Comparison of ENCODE assay signal across 14 cellular contexts in the genomic region with DNA sequence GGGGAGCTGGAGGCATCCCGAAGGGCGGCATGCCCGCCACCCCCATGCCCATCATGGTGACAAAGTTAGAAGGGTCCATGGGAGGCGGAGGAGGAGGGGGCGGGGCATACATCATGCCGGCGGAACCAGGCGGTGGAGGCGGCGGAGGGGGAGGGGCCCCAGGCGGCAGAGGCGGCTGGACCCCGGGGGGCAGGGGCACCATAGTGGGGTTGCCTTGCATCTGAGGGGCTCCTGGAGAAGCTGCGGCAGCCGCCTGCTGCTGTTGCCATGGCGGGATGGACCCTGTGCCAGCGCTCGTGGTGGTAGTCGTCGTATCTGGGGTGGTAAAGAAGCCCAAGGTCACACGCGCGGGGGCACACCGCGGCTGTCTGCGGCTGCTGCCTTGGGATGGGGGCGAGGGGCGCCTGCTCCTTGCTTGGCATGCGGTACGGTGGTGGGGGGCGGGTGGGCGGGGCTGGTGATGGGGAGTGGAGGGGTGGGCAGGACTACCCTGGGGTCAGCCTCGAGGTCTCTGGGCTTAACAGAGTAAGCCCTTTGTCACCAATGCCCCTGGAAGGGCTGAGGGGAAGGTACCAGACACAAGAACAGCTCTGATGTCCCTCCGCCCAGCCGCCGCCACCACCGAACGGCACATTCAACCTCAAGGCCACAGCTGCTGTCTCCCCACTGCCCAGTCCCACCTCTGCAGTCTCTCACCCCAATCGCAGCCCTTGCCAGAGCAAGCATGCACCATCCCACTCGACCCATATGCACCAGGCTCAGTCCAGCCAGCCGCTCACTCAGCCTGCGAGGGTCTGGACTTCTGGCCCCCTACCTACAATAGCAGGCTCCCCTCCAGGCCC. TPM values are rescaled to one million over a fixed set of nuclear protein-coding genes. Genes with fewer than 3 reads are reported as not detected.
DNase-seq lines count a peak whose midpoint lies in the region; ATAC-seq, FAIRE-seq and TF ChIP-seq lines count a peak whose summit lies in the region.
"Had no signal": no experiment of that assay in that cellular context is flagged by ENCODE, and none has a peak within 500 bp of the region (broad histone marks: within the 10 kb centered on the region; RNA-seq: fewer than 3 reads in every experiment).

No MANE protein-coding gene starts in this region.

- peaks cover 38% of the 10 kb centered on the region for H3K79me2 ChIP-seq in K562 (ENCODE audit: control insufficient read depth, insufficient read depth, low read length)

- H3K9ac ChIP-seq in K562 (ENCODE audit: insufficient read depth in 1 of 2, low read depth in 2 of 2, low read length in 2 of 2), result no peak overlapping the region

- H3K4me1 Mint-ChIP-seq in CD4-positive, alpha-beta T cell (ENCODE audit: low read depth), result peaks cover 87% of the 10 kb centered on the region
- peaks cover 55% of the 10 kb centered on the region for H3K4me1 Mint-ChIP-seq in neural crest cell

- peaks cover 10% of the 10 kb centered on the region for H3K9me1 ChIP-seq in K562 (ENCODE audit: control insufficient read depth, insufficient read depth, low read length)

- no peak for TF ChIP-seq RAD21 in K562 (CRISPR knock-in tag; conservative IDR thresholded peaks at IDR 0.05 in 1 of 2, IDR thresholded peaks at IDR 0.05 in 1 of 2)

- in situ Hi-C loops in K562 (cut with MboI), result no loop called here

- TF ChIP-seq CTCF in CD4-positive, alpha-beta T cell (IDR thresholded peaks at IDR 0.05), result no peak
- TF ChIP-seq CTCF in K562 (IDR thresholded peaks at IDR 0.05 in 2 of 3, conservative IDR thresholded peaks at IDR 0.05 in 1 of 3; ENCODE audit: insufficient read depth in 2 of 3, low read depth in 1 of 3, low read length in 3 of 3) (no peak), neural crest cell (conservative IDR thresholded peaks at IDR 0.05) (no peak)

- CTCF ChIA-PET in CD4-positive, alpha-beta T cell (lab: Charles Lee), result interaction anchor here (1.7 kb wide), 1 partner anchor 23 kb away, joined by 5 read pairs; the partner anchor contains the start of gene RASGRP2
- CTCF ChIA-PET in K562 (lab: Yijun Ruan, JAX; ENCODE audit: low intra/inter-chr PET ratio), result no interaction called here

- H2AFZ ChIP-seq in K562 (ENCODE audit: low read depth, low read length), result no peak overlapping the region

- no TSS peak for BruUV-seq in K562 (replicated peaks; lab: Mats Ljungman, UMichigan)

- no peaks in the 10 kb centered on the region for H3K27me3 Mint-ChIP-seq in CD4-positive, alpha-beta T cell
- H3K27me3 Mint-ChIP-seq in neural crest cell (ENCODE audit: low read depth), result peaks cover 14% of the 10 kb centered on the region

- H3K27me3 ChIP-seq in CD4-positive, alpha-beta T cell (ENCODE audit: control insufficient read depth, insufficient read depth, low read length), result no peaks in the 10 kb centered on the region
- no peaks in the 10 kb centered on the region for H3K27me3 ChIP-seq in K562 (ENCODE audit: control insufficient read depth in 2 of 2, insufficient read depth in 2 of 2, low read length in 2 of 2)
- H3K27me3 ChIP-seq: ascending aorta, SJSA1 had no signal

- ATAC-seq in CD4-positive, alpha-beta T cell (ENCODE audit: poor library complexity), result no peak
- ATAC-seq in K562 (no peak), GM21390 (IDR thresholded peaks at IDR 0.05; ENCODE audit: unreplicated experiment) (no peak)

- TF ChIP-seq EP300 in K562 (IDR thresholded peaks at IDR 0.05; ENCODE audit: low read length), result no peak

- intact Hi-C loops in CD4-positive, alpha-beta T cell (cut with DNase I, micrococcal nuclease), result loop anchor here in 1 of 2 experiments (2.0 kb wide), 1 partner anchor 77 kb away; no protein-coding TSS in a partner anchor
- intact Hi-C loops in K562 (cut with micrococcal nuclease), result no loop called here

- H3K36me3 Mint-ChIP-seq in CD4-positive, alpha-beta T cell (ENCODE audit: low read depth), result peaks cover 98% of the 10 kb centered on the region
- H3K36me3 Mint-ChIP-seq in neural crest cell (ENCODE audit: low read depth), result peaks cover 57% of the 10 kb centered on the region

- H3K4me1 ChIP-seq in K562 (replicated peaks in 1 of 2; ENCODE audit: control insufficient read depth in 2 of 2, insufficient read depth in 2 of 2, low read length in 2 of 2), result peaks cover 13 to 40% of the 10 kb centered on the region in 2 experiments

- no peak for DNase-seq in CD4-positive, alpha-beta T cell
- DNase-seq in D341Med (ENCODE audit: low spot score) (peak; percentile 34), K562 (ENCODE audit: extremely low read depth in 1 of 4, low spot score in 3 of 4) (no peak), neural crest cell (ENCODE audit: low read depth, low spot score) (no peak), hippocampal formation (lab: John Stamatoyannopoulos, UW) (no peak), NCI-H510A treated with DMSO at 0.1 percent for 48 hours (lab: John Stamatoyannopoulos, UW) (no peak)
- DNase-seq: lower lobe of right lung; NCI-H1105; NCI-H524; stimulated activated CD4-positive, alpha-beta T cell treated with anti-CD3 and anti-CD28 coated beads, Interleukin-4, amount 100 ng/mL, for 24 hours had no signal

- TF ChIP-seq POLR2A in K562 (conservative IDR thresholded peaks at IDR 0.05), result no peak

- peak overlapping the region; percentile 86 for H3K4me3 Mint-ChIP-seq in CD4-positive, alpha-beta T cell
- H3K4me3 Mint-ChIP-seq in neural crest cell, result peak overlapping the region; percentile 65

- no peaks in the 10 kb centered on the region for H3K9me3 ChIP-seq in CD4-positive, alpha-beta T cell (ENCODE audit: control insufficient read depth, low read length)
- H3K9me3 ChIP-seq in K562 (replicated peaks; ENCODE audit: control insufficient read depth, insufficient read depth, low read depth, low read length), result no peaks in the 10 kb centered on the region
- H3K9me3 ChIP-seq: ascending aorta, lower lobe of right lung, SJSA1 had no signal

- H4K20me1 ChIP-seq in K562 (replicated peaks; ENCODE audit: control insufficient read depth, insufficient read depth, low read length), result peaks cover 56% of the 10 kb centered on the region

- H3K36me3 ChIP-seq in K562 (ENCODE audit: control insufficient read depth, insufficient read depth, low read length), result peaks cover 91% of the 10 kb centered on the region

- H3K9me3 Mint-ChIP-seq in CD4-positive, alpha-beta T cell, result no peaks in the 10 kb centered on the region
- no peaks in the 10 kb centered on the region for H3K9me3 Mint-ChIP-seq in neural crest cell

- no peak overlapping the region for H3K4me2 ChIP-seq in K562 (ENCODE audit: insufficient read depth, low read length)

- H3K4me3 ChIP-seq in K562, result no peak overlapping the region
- H3K4me3 ChIP-seq: ascending aorta, lower lobe of right lung, SJSA1 had no signal

- FAIRE-seq in K562 (lab: Jason Lieb, UNC), result no peak

- peak overlapping the region; percentile 85 for H3K27ac Mint-ChIP-seq in CD4-positive, alpha-beta T cell
- H3K27ac Mint-ChIP-seq in neural crest cell (ENCODE audit: unreplicated experiment), result no peak overlapping the region

- 99% methylated on average over 14 of the region's 42 CpGs for WGBS in K562 (ENCODE audit: insufficient coverage, low coverage, missing lambda C conversion rate)

- POLR2A ChIA-PET in CD4-positive, alpha-beta T cell (lab: Charles Lee), result interaction anchor here (12.8 to 15.0 kb wide), 2 partner anchors 9 to 20 kb away, joined by 363 to 634 read pairs; partner anchors contain the start of genes RASGRP2 and SF1
- POLR2A ChIA-PET in K562 (lab: Yijun Ruan, JAX), result interaction anchor here (1.0 to 7.9 kb wide), 3 partner anchors 8 to 18 kb away, joined by 4 to 168 read pairs (median 4); partner anchors contain the start of gene SF1

- H3K27ac ChIP-seq in CD4-positive, alpha-beta T cell (ENCODE audit: low read depth, low read length), result no peak overlapping the region
- no peak overlapping the region for H3K27ac ChIP-seq in K562 (ENCODE audit: extremely low read depth, low read depth, low read length)

RNA-seq across cellular contexts. Expression of gene PYGM, which starts 6.3 kb away (rescaled TPM):
- 1 to 10 TPM; 5.0 to 6.0 TPM for total RNA-seq in CD4-positive, alpha-beta T cell
- total RNA-seq in K562 (2011; cell fraction: chromatin; rRNA removed; ENCODE audit: low replicate concordance), result 3.2 and 8.8 TPM in 2 replicates
- total RNA-seq in K562 (2011; cell fraction: nucleolus; rRNA removed), result 2.1 and 2.3 TPM in 2 replicates
- 2.2 and 2.8 TPM in 2 replicates for total RNA-seq in K562 (2011; cell fraction: nucleoplasm; rRNA removed)
- 0.65 and 1.5 TPM in 2 replicates for total RNA-seq in K562 (2014; rRNA removed)
- total RNA-seq in K562 (2014; rRNA removed; fragmentation: Illumina TruSeq; extraction: Trizol), result 0.29 and 0.32 TPM in 2 replicates
- total RNA-seq in K562 (2015; rRNA removed; fragmentation: Illumina TruSeq; extraction: Trizol), result 0.33 and 0.60 TPM in 2 replicates
- total RNA-seq in K562 (2021), result 0.69 and 1.2 TPM in 2 replicates
- polyA plus RNA-seq in K562 (2011; rRNA removed), result 0.72 and 1.2 TPM in 2 replicates
- polyA plus RNA-seq in K562 (2011; cell fraction: cytosol; rRNA removed), result 0.59 and 1.3 TPM in 2 replicates
- polyA plus RNA-seq in K562 (2011; cell fraction: nucleus; rRNA removed), result 1.7 and 3.2 TPM in 2 replicates
- polyA plus RNA-seq in K562 (2012), result 0.68 and 0.82 TPM in 2 replicates
- polyA plus RNA-seq in K562 (2014; fragmentation: Illumina TruSeq; extraction: Trizol), result 0.76 and 0.87 TPM in 2 replicates
- polyA plus RNA-seq in K562 (2014; fragmentation: Nextera tagmentation; extraction: Ambion mirVana), result under 1 TPM; 0.07 to 0.11 TPM
- polyA plus RNA-seq in K562 (2014; rRNA removed), result 0.55 and 0.68 TPM in 2 replicates
- polyA minus RNA-seq in K562 (2011; rRNA and poly(A)+ RNA removed), result 0.42 and 0.53 TPM in 2 replicates
- 2.1 and 3.9 TPM in 2 replicates for polyA minus RNA-seq in K562 (2011; cell fraction: cytosol; rRNA and poly(A)+ RNA removed)
- polyA minus RNA-seq in K562 (2011; cell fraction: nucleus; rRNA and poly(A)+ RNA removed), result 0.78 and 2.2 TPM in 2 replicates
- total RNA-seq in neural crest cell, result 1.2 TPM in 2 replicates

RNA-seq across cellular contexts. Expression of gene SF1, which starts 12.3 kb away (rescaled TPM):
- total RNA-seq in CD4-positive, alpha-beta T cell, result 1,000 to 10,000 TPM; 1,632 to 1,657 TPM
- 535 and 698 TPM in 2 replicates for total RNA-seq in K562 (2011; cell fraction: chromatin; rRNA removed; ENCODE audit: low replicate concordance)
- total RNA-seq in K562 (2011; cell fraction: nucleolus; rRNA removed), result 252 and 253 TPM in 2 replicates
- 451 and 617 TPM in 2 replicates for total RNA-seq in K562 (2011; cell fraction: nucleoplasm; rRNA removed)
- total RNA-seq in K562 (2014; rRNA removed) (141 and 158 TPM in 2 replicates), K562 (2014; rRNA removed; fragmentation: Illumina TruSeq; extraction: Trizol) (111 and 122 TPM in 2 replicates), K562 (2015; rRNA removed; fragmentation: Illumina TruSeq; extraction: Trizol) (78.3 and 84.0 TPM in 2 replicates), K562 (2021) (295 and 334 TPM in 2 replicates), neural crest cell (578 and 592 TPM in 2 replicates)
- polyA plus RNA-seq in K562 (2011; rRNA removed) (64.3 and 88.2 TPM in 2 replicates), K562 (2014; fragmentation: Illumina TruSeq; extraction: Trizol) (207 and 244 TPM in 2 replicates), K562 (2014; fragmentation: Nextera tagmentation; extraction: Ambion mirVana) (10 to 100 TPM; 13.1 to 14.0 TPM), K562 (2014; rRNA removed) (123 and 131 TPM in 2 replicates)
- polyA plus RNA-seq in K562 (2011; cell fraction: cytosol; rRNA removed), result 38.0 and 43.0 TPM in 2 replicates
- polyA plus RNA-seq in K562 (2011; cell fraction: nucleus; rRNA removed), result 224 and 275 TPM in 2 replicates
- polyA plus RNA-seq in K562 (2012), result 197 and 225 TPM in 2 replicates
- polyA minus RNA-seq in K562 (2011; rRNA and poly(A)+ RNA removed), result 94.0 and 130 TPM in 2 replicates
- 61.7 and 83.6 TPM in 2 replicates for polyA minus RNA-seq in K562 (2011; cell fraction: cytosol; rRNA and poly(A)+ RNA removed)
- polyA minus RNA-seq in K562 (2011; cell fraction: nucleus; rRNA and poly(A)+ RNA removed), result 141 and 236 TPM in 2 replicates

RNA-seq across cellular contexts. Expression of gene RASGRP2, which starts 22.1 kb away (rescaled TPM):
- total RNA-seq in CD4-positive, alpha-beta T cell, result 100 to 1,000 TPM; 668 to 672 TPM
- 26.8 and 84.8 TPM in 2 replicates for total RNA-seq in K562 (2011; cell fraction: chromatin; rRNA removed; ENCODE audit: low replicate concordance)
- total RNA-seq in K562 (2011; cell fraction: nucleolus; rRNA removed), result 33.2 and 45.9 TPM in 2 replicates
- total RNA-seq in K562 (2011; cell fraction: nucleoplasm; rRNA removed), result 30.1 and 31.5 TPM in 2 replicates
- total RNA-seq in K562 (2014; rRNA removed), result 10.8 and 12.3 TPM in 2 replicates
- total RNA-seq in K562 (2014; rRNA removed; fragmentation: Illumina TruSeq; extraction: Trizol), result 4.2 and 5.3 TPM in 2 replicates
- total RNA-seq in K562 (2015; rRNA removed; fragmentation: Illumina TruSeq; extraction: Trizol), result 4.1 and 5.0 TPM in 2 replicates
- total RNA-seq in K562 (2021), result 14.6 and 15.8 TPM in 2 replicates
- polyA plus RNA-seq in K562 (2011; rRNA removed), result 15.7 and 16.6 TPM in 2 replicates
- polyA plus RNA-seq in K562 (2011; cell fraction: cytosol; rRNA removed), result 13.8 and 38.4 TPM in 2 replicates
- polyA plus RNA-seq in K562 (2011; cell fraction: nucleus; rRNA removed), result 53.6 and 109 TPM in 2 replicates
- 19.5 and 23.1 TPM in 2 replicates for polyA plus RNA-seq in K562 (2012)
- polyA plus RNA-seq in K562 (2014; fragmentation: Illumina TruSeq; extraction: Trizol), result 5.5 and 6.3 TPM in 2 replicates
- 1 to 10 TPM in 1 of 2 experiments, under 1 TPM in 1; 0.87 to 1.1 TPM for polyA plus RNA-seq in K562 (2014; fragmentation: Nextera tagmentation; extraction: Ambion mirVana)
- 15.8 and 22.7 TPM in 2 replicates for polyA plus RNA-seq in K562 (2014; rRNA removed)
- 3.7 and 10.1 TPM in 2 replicates for polyA minus RNA-seq in K562 (2011; rRNA and poly(A)+ RNA removed)
- polyA minus RNA-seq in K562 (2011; cell fraction: cytosol; rRNA and poly(A)+ RNA removed), result 12.1 and 13.2 TPM in 2 replicates
- 16.0 and 20.5 TPM in 2 replicates for polyA minus RNA-seq in K562 (2011; cell fraction: nucleus; rRNA and poly(A)+ RNA removed)
- total RNA-seq in neural crest cell, result 0.93 and 1.5 TPM in 2 replicates
- total RNA-seq: HT1080 had no signal

RNA-seq across cellular contexts. Expression of gene MAP4K2, which starts 37.0 kb away (rescaled TPM):
- total RNA-seq in CD4-positive, alpha-beta T cell, result 10 to 100 TPM; 71.9 to 74.1 TPM
- total RNA-seq in K562 (2011; cell fraction: chromatin; rRNA removed; ENCODE audit: low replicate concordance), result 11.3 and 40.1 TPM in 2 replicates
- 20.5 and 22.5 TPM in 2 replicates for total RNA-seq in K562 (2011; cell fraction: nucleolus; rRNA removed)
- total RNA-seq in K562 (2011; cell fraction: nucleoplasm; rRNA removed), result 7.3 and 11.7 TPM in 2 replicates
- total RNA-seq in K562 (2014; rRNA removed) (9.6 and 13.7 TPM in 2 replicates), K562 (2014; rRNA removed; fragmentation: Illumina TruSeq; extraction: Trizol) (3.4 and 4.9 TPM in 2 replicates), K562 (2015; rRNA removed; fragmentation: Illumina TruSeq; extraction: Trizol) (7.0 and 8.5 TPM in 2 replicates), K562 (2021) (13.9 and 14.5 TPM in 2 replicates), neural crest cell (13.1 and 14.6 TPM in 2 replicates)
- polyA plus RNA-seq in K562 (2011; rRNA removed) (7.3 and 11.2 TPM in 2 replicates), K562 (2014; fragmentation: Illumina TruSeq; extraction: Trizol) (8.5 and 12.2 TPM in 2 replicates), K562 (2014; fragmentation: Nextera tagmentation; extraction: Ambion mirVana) (under 1 TPM; 0.13 to 0.39 TPM), K562 (2014; rRNA removed) (10.5 and 11.6 TPM in 2 replicates)
- 11.2 and 14.4 TPM in 2 replicates for polyA plus RNA-seq in K562 (2011; cell fraction: cytosol; rRNA removed)
- 40.2 and 43.0 TPM in 2 replicates for polyA plus RNA-seq in K562 (2011; cell fraction: nucleus; rRNA removed)
- polyA plus RNA-seq in K562 (2012), result 9.6 and 14.0 TPM in 2 replicates
- polyA minus RNA-seq in K562 (2011; rRNA and poly(A)+ RNA removed), result 5.1 and 6.7 TPM in 2 replicates
- 8.8 and 11.1 TPM in 2 replicates for polyA minus RNA-seq in K562 (2011; cell fraction: cytosol; rRNA and poly(A)+ RNA removed)
- 5.8 and 12.4 TPM in 2 replicates for polyA minus RNA-seq in K562 (2011; cell fraction: nucleus; rRNA and poly(A)+ RNA removed)

RNA-seq across cellular contexts. Expression of gene NRXN2, which starts 43.1 kb away (rescaled TPM):
- under 1 TPM; 0.05 to 0.31 TPM for total RNA-seq in CD4-positive, alpha-beta T cell
- 0.81 and 1.7 TPM in 2 replicates for total RNA-seq in K562 (2011; cell fraction: chromatin; rRNA removed; ENCODE audit: low replicate concordance)
- 2.2 and 2.4 TPM in 2 replicates for total RNA-seq in K562 (2011; cell fraction: nucleolus; rRNA removed)
- 1.5 and 2.8 TPM in 2 replicates for total RNA-seq in K562 (2011; cell fraction: nucleoplasm; rRNA removed)
- total RNA-seq in K562 (2014; rRNA removed) (0.45 and 0.53 TPM in 2 replicates), K562 (2014; rRNA removed; fragmentation: Illumina TruSeq; extraction: Trizol) (not detected in 2 replicates), K562 (2015; rRNA removed; fragmentation: Illumina TruSeq; extraction: Trizol) (0.11 TPM in 1 of 2 replicates, not detected in the other), K562 (2021) (0.47 and 0.69 TPM in 2 replicates), neural crest cell (8.5 and 10.0 TPM in 2 replicates)
- polyA plus RNA-seq in K562 (2011; rRNA removed) (0.15 and 0.18 TPM in 2 replicates), K562 (2014; fragmentation: Illumina TruSeq; extraction: Trizol) (0.07 and 0.08 TPM in 2 replicates), K562 (2014; fragmentation: Nextera tagmentation; extraction: Ambion mirVana) (not detected), K562 (2014; rRNA removed) (0.12 TPM in 1 of 2 replicates, not detected in the other)
- polyA plus RNA-seq in K562 (2011; cell fraction: cytosol; rRNA removed), result 0.09 and 1.3 TPM in 2 replicates
- polyA plus RNA-seq in K562 (2011; cell fraction: nucleus; rRNA removed), result 0.70 and 0.88 TPM in 2 replicates
- polyA plus RNA-seq in K562 (2012), result 0.33 and 0.36 TPM in 2 replicates
- 0.09 and 0.53 TPM in 2 replicates for polyA minus RNA-seq in K562 (2011; rRNA and poly(A)+ RNA removed)
- 3.1 TPM in 1 of 2 replicates, not detected in the other for polyA minus RNA-seq in K562 (2011; cell fraction: cytosol; rRNA and poly(A)+ RNA removed)
- 1.3 and 1.7 TPM in 2 replicates for polyA minus RNA-seq in K562 (2011; cell fraction: nucleus; rRNA and poly(A)+ RNA removed)
- total RNA-seq: SJSA1 had no signal

Comparison
In these comparisons a context has a peak if more than half of its experiments do, and no peak if none do; other contexts are left out.
1. RNA of gene RASGRP2, which starts 22.1 kb away (total RNA-seq): 668 to 672 TPM in CD4-positive, alpha-beta T cell; 4.1 to 84.8 TPM in K562 and 0.93 to 1.5 TPM in neural crest cell; every median in the first group is over 4 times any median in the second.